In the genomic region with DNA sequence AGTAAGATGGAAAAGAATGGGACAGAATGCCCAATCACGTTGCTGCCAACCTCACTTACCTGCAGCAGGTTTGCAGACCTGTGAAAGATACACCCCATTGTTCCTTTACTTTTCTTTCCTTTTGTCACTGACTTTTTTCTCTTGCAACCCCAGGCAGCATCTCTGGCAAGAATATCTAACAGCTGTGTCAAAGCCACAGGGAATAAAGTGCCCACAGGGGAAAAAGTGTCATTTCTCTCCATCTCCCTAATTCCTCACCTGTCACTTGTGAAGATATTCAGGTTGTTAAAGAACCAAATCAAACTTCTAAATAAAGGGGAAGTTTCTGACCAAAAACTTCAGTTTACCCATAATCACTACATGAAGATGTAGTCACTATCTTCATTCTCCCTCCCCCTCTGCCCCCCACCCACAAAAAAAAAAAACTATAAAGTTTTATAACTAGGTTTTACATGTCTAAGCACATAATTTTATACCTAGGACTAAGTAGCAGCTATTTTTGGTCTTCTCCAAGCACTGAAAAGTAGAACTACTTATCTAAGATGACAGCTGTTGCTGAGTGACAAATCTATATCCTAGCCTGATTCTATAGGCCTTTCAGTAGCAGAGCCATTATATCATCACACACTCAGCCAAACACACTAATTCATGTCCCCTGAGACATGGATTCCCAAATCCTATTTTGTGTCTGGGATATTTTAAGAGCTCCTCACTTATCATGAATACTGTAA, we compare ENCODE assay signal across 1 cellular context.
TF ChIP-seq lines count a peak whose summit lies in the region.

No MANE protein-coding gene starts in this region.

TF ChIP-seq in HepG2, 621 proteins besides CTCF, POLR2A, EP300 and RAD21 (continued from another document):
- TF ChIP-seq, protein P1, sequence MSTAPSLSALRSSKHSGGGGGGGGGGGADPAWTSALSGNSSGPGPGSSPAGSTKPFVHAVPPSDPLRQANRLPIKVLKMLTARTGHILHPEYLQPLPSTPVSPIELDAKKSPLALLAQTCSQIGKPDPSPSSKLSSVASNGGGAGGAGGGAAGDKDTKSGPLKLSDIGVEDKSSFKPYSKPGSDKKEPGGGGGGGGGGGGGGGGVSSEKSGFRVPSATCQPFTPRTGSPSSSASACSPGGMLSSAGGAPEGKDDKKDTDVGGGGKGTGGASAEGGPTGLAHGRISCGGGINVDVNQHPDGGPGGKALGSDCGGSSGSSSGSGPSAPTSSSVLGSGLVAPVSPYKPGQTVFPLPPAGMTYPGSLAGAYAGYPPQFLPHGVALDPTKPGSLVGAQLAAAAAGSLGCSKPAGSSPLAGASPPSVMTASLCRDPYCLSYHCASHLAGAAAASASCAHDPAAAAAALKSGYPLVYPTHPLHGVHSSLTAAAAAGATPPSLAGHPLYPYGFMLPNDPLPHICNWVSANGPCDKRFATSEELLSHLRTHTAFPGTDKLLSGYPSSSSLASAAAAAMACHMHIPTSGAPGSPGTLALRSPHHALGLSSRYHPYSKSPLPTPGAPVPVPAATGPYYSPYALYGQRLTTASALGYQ (CRISPR knock-in tag; IDR thresholded peaks at IDR 0.05), result no peak
- TF ChIP-seq, protein P2, sequence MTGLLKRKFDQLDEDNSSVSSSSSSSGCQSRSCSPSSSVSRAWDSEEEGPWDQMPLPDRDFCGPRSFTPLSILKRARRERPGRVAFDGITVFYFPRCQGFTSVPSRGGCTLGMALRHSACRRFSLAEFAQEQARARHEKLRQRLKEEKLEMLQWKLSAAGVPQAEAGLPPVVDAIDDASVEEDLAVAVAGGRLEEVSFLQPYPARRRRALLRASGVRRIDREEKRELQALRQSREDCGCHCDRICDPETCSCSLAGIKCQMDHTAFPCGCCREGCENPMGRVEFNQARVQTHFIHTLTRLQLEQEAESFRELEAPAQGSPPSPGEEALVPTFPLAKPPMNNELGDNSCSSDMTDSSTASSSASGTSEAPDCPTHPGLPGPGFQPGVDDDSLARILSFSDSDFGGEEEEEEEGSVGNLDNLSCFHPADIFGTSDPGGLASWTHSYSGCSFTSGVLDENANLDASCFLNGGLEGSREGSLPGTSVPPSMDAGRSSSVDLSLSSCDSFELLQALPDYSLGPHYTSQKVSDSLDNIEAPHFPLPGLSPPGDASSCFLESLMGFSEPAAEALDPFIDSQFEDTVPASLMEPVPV (CRISPR knock-in tag; IDR thresholded peaks at IDR 0.05), result no peak
- no peak for TF ChIP-seq TBX2 (CRISPR knock-in tag; IDR thresholded peaks at IDR 0.05; ENCODE audit: borderline replicate concordance)
- TF ChIP-seq ZSCAN31 (CRISPR knock-in tag; IDR thresholded peaks at IDR 0.05; ENCODE audit: low read depth), result no peak
- TF ChIP-seq ETV6 (CRISPR knock-in tag; conservative IDR thresholded peaks at IDR 0.05), result no peak
- no peak for TF ChIP-seq FOXA3 (CRISPR knock-in tag; IDR thresholded peaks at IDR 0.05)
- no peak for TF ChIP-seq PHF5A (CRISPR knock-in tag; IDR thresholded peaks at IDR 0.05; ENCODE audit: low read depth, unreplicated experiment)
- no peak for TF ChIP-seq NR3C1 (CRISPR knock-in tag; IDR thresholded peaks at IDR 0.05)
- TF ChIP-seq ZNF605 (CRISPR knock-in tag; IDR thresholded peaks at IDR 0.05), result no peak
- no peak for TF ChIP-seq NFKB2 (CRISPR knock-in tag; IDR thresholded peaks at IDR 0.05; ENCODE audit: borderline replicate concordance)
- TF ChIP-seq ZNF282 (IDR thresholded peaks at IDR 0.05; ENCODE audit: partially characterized antibody), result no peak
- TF ChIP-seq DPF2 (CRISPR knock-in tag; IDR thresholded peaks at IDR 0.05; ENCODE audit: borderline replicate concordance, low read depth), result no peak
- no peak for TF ChIP-seq ZNF124 (CRISPR knock-in tag; IDR thresholded peaks at IDR 0.05)
- TF ChIP-seq KLF9 (CRISPR knock-in tag; IDR thresholded peaks at IDR 0.05; ENCODE audit: low read depth), result no peak
- TF ChIP-seq, protein P3, sequence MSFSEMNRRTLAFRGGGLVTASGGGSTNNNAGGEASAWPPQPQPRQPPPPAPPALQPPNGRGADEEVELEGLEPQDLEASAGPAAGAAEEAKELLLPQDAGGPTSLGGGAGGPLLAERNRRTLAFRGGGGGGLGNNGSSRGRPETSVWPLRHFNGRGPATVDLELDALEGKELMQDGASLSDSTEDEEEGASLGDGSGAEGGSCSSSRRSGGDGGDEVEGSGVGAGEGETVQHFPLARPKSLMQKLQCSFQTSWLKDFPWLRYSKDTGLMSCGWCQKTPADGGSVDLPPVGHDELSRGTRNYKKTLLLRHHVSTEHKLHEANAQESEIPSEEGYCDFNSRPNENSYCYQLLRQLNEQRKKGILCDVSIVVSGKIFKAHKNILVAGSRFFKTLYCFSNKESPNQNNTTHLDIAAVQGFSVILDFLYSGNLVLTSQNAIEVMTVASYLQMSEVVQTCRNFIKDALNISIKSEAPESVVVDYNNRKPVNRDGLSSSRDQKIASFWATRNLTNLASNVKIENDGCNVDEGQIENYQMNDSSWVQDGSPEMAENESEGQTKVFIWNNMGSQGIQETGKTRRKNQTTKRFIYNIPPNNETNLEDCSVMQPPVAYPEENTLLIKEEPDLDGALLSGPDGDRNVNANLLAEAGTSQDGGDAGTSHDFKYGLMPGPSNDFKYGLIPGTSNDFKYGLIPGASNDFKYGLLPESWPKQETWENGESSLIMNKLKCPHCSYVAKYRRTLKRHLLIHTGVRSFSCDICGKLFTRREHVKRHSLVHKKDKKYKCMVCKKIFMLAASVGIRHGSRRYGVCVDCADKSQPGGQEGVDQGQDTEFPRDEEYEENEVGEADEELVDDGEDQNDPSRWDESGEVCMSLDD (CRISPR knock-in tag; IDR thresholded peaks at IDR 0.05; ENCODE audit: borderline replicate concordance), result no peak
- no peak for TF ChIP-seq NONO (IDR thresholded peaks at IDR 0.05)
- TF ChIP-seq NONO (CRISPR knock-in tag; conservative IDR thresholded peaks at IDR 0.05), result no peak
